In genomic region chr17:2054262-2054739, GRCh38 we compare ENCODE assay signal across 7 cellular contexts. TPM values are rescaled to one million over a fixed set of nuclear protein-coding genes. Genes with fewer than 3 reads are reported as not detected.
A peak's percentile ranks its signal among the peaks of the same experiment; 100 is the strongest.
DNase-seq lines count a peak whose midpoint lies in the region; ATAC-seq lines count a peak whose summit lies in the region.
"Had no signal": no experiment of that assay in that cellular context is flagged by ENCODE, and none has a peak within 500 bp of the region (broad histone marks: within the 10 kb centered on the region; RNA-seq: fewer than 3 reads in every experiment).

No MANE protein-coding gene starts in this region.

- H3K9ac ChIP-seq in iPS-20b (ENCODE audit: low read depth, low read length), result no peak overlapping the region

- H3K4me3 ChIP-seq in iPS-20b (ENCODE audit: low read length), result peak overlapping the region; percentile 36; the same call in 1 of the 2 replicates

- CTCF ChIA-PET in activated CD4-positive, alpha-beta memory T cell treated with anti-CD3 and anti-CD28 coated beads for 36 hours (lab: Charles Lee), result interaction anchor here (0.6 to 8.5 kb wide), 51 partner anchors 11 to 337 kb away, joined by 3 to 288 read pairs (median 4); partner anchors contain the start of genes RTN4RL1, SMG6, SRR and TSR1

- POLR2A ChIA-PET in activated CD4-positive, alpha-beta memory T cell treated with anti-CD3 and anti-CD28 coated beads for 36 hours (lab: Charles Lee), result interaction anchor here (0.6 to 5.3 kb wide), 14 partner anchors 11 to 347 kb away, joined by 3 to 41 read pairs (median 4); no protein-coding TSS in a partner anchor

- peaks cover 4% of the 10 kb centered on the region for H3K36me3 Mint-ChIP-seq in activated CD4-positive, alpha-beta memory T cell treated with anti-CD3 and anti-CD28 coated beads for 36 hours

- no peaks in the 10 kb centered on the region; the same call in 1 of the 2 replicates for H3K4me1 ChIP-seq in iPS-20b (ENCODE audit: insufficient read depth, low read length)

- peaks cover 10% of the 10 kb centered on the region for H3K27me3 Mint-ChIP-seq in activated CD4-positive, alpha-beta memory T cell treated with anti-CD3 and anti-CD28 coated beads for 36 hours

- peak overlapping the region; percentile 68 for H3K4me3 Mint-ChIP-seq in activated CD4-positive, alpha-beta memory T cell treated with anti-CD3 and anti-CD28 coated beads for 36 hours

- no peaks in the 10 kb centered on the region for H3K36me3 ChIP-seq in iPS-20b (ENCODE audit: insufficient read depth, low read depth, low read length)

- H3K4me1 Mint-ChIP-seq in activated CD4-positive, alpha-beta memory T cell treated with anti-CD3 and anti-CD28 coated beads for 36 hours (ENCODE audit: low read depth), result peaks cover 14% of the 10 kb centered on the region

- intact Hi-C loops in activated CD4-positive, alpha-beta memory T cell treated with anti-CD3 and anti-CD28 coated beads for 36 hours (cut with micrococcal nuclease), result loop anchor here (1.0 to 5.0 kb wide), 6 partner anchors 33 to 348 kb away; partner anchors contain the start of genes MNT, SGSM2, SMG6 and SRR

- ATAC-seq in HG03432 (IDR thresholded peaks at IDR 0.05; ENCODE audit: unreplicated experiment), result no peak

- H3K9me3 Mint-ChIP-seq in activated CD4-positive, alpha-beta memory T cell treated with anti-CD3 and anti-CD28 coated beads for 36 hours, result no peaks in the 10 kb centered on the region

- H3K27ac ChIP-seq in iPS-20b (ENCODE audit: low read length), result no peak overlapping the region

- H3K9me3 ChIP-seq in iPS-20b (ENCODE audit: insufficient read depth, low read depth, low read length), result no peaks in the 10 kb centered on the region

- H3K27me3 ChIP-seq in iPS-20b (ENCODE audit: insufficient read depth, low read length), result peaks cover 87% of the 10 kb centered on the region

- DNase-seq in NCI-H526 (lab: John Stamatoyannopoulos, UW) (peak; percentile 39 to 61), NCI-H526 treated with DMSO at 0.1 percent for 48 hours (lab: John Stamatoyannopoulos, UW) (no peak), epidermal melanocyte (ENCODE audit: insufficient read length, low spot score) (no peak)
- DNase-seq in activated CD4-positive, alpha-beta memory T cell treated with anti-CD3 and anti-CD28 coated beads for 36 hours, result peak; percentile 72

- H3K27ac Mint-ChIP-seq in activated CD4-positive, alpha-beta memory T cell treated with anti-CD3 and anti-CD28 coated beads for 36 hours, result peak overlapping the region; percentile 18

RNA-seq across cellular contexts. Expression of gene HIC1, which starts 0.6 kb away (rescaled TPM):
- total RNA-seq in activated CD4-positive, alpha-beta memory T cell treated with anti-CD3 and anti-CD28 coated beads for 36 hours, result 10 to 100 TPM; 13.1 to 13.2 TPM

RNA-seq across cellular contexts. Expression of gene OVCA2, which starts 12.5 kb away (rescaled TPM):
- 10 to 100 TPM; 31.7 to 34.8 TPM for total RNA-seq in activated CD4-positive, alpha-beta memory T cell treated with anti-CD3 and anti-CD28 coated beads for 36 hours

RNA-seq across cellular contexts. Expression of gene DPH1, which starts 24.3 kb away (rescaled TPM):
- total RNA-seq in activated CD4-positive, alpha-beta memory T cell treated with anti-CD3 and anti-CD28 coated beads for 36 hours, result 10 to 100 TPM; 29.4 to 31.1 TPM

RNA-seq across cellular contexts. Expression of gene RTN4RL1, which starts 29.2 kb away (rescaled TPM):
- total RNA-seq in activated CD4-positive, alpha-beta memory T cell treated with anti-CD3 and anti-CD28 coated beads for 36 hours, result under 1 TPM; 0.17 to 0.21 TPM
- total RNA-seq: mononuclear cell had no signal

Comparison
In these comparisons a context has a peak if more than half of its experiments do, and no peak if none do; other contexts are left out.
1. DNase-seq: peak in NCI-H526 (2 of 2) and activated CD4-positive, alpha-beta memory T cell treated with anti-CD3 and anti-CD28 coated beads for 36 hours (single experiment); none in NCI-H526 treated with DMSO at 0.1 percent for 48 hours (single experiment) and epidermal melanocyte (single experiment).